19 cellular contexts compared by ENCODE assay signal in genomic region chr12:46276756-46277155, GRCh38. TPM values are rescaled to one million over a fixed set of nuclear protein-coding genes. Genes with fewer than 3 reads are reported as not detected.
DNase-seq lines count a peak whose midpoint lies in the region; ATAC-seq and TF ChIP-seq lines count a peak whose summit lies in the region.
"Had no signal": no experiment of that assay in that cellular context is flagged by ENCODE, and none has a peak within 500 bp of the region (broad histone marks: within the 10 kb centered on the region; RNA-seq: fewer than 3 reads in every experiment).

No MANE protein-coding gene starts in this region.

- H3K36me3 ChIP-seq in GM23248 (ENCODE audit: low read depth), result no peaks in the 10 kb centered on the region

- DNase-seq in activated naive CD4-positive, alpha-beta T cell treated with anti-CD3 and anti-CD28 coated beads, Interleukin-2, amount 10 ng/mL, durations not matched to agents 7 days and 5 days, result no peak
- no peak for DNase-seq in CD4-positive, alpha-beta T cell
- DNase-seq in myocyte (ENCODE audit: low read depth) (peak; percentile 31), GM23248 (no peak)
- DNase-seq: 8988T; ACHN; C1 segment of cervical spinal cord; CD8-positive, alpha-beta memory T cell; DMS 273 treated with DMSO at 0.1 percent for 48 hours; DMS79; EL; GDM1; H9 had no signal

- H3K4me3 Mint-ChIP-seq in activated naive CD4-positive, alpha-beta T cell treated with anti-CD3 and anti-CD28 coated beads, Interleukin-2, amount 50 U/mL, for 24 hours, result no peak overlapping the region
- H3K4me3 Mint-ChIP-seq in activated naive CD4-positive, alpha-beta T cell treated with anti-CD3 and anti-CD28 coated beads, Interleukin-2, amount 10 ng/mL, durations not matched to agents 7 days and 5 days, result no peak overlapping the region
- H3K4me3 Mint-ChIP-seq in CD4-positive, alpha-beta T cell, result no peak overlapping the region
- H3K4me3 Mint-ChIP-seq: CD8-positive, alpha-beta memory T cell; H9 had no signal

- H3K4me2 ChIP-seq in GM23248 (ENCODE audit: unreplicated experiment), result no peak overlapping the region
- H3K4me2 ChIP-seq: A549 had no signal

- CTCF ChIA-PET in activated naive CD4-positive, alpha-beta T cell treated with anti-CD3 and anti-CD28 coated beads, Interleukin-2, amount 10 ng/mL, durations not matched to agents 7 days and 5 days (lab: Charles Lee), result no interaction called here
- CTCF ChIA-PET in CD4-positive, alpha-beta T cell (lab: Charles Lee), result no interaction called here

- TF ChIP-seq CTCF in CD4-positive, alpha-beta T cell (IDR thresholded peaks at IDR 0.05), result no peak

- H3K27me3 Mint-ChIP-seq in activated naive CD4-positive, alpha-beta T cell treated with anti-CD3 and anti-CD28 coated beads, Interleukin-2, amount 50 U/mL, for 24 hours, result no peaks in the 10 kb centered on the region
- no peaks in the 10 kb centered on the region for H3K27me3 Mint-ChIP-seq in activated naive CD4-positive, alpha-beta T cell treated with anti-CD3 and anti-CD28 coated beads, Interleukin-2, amount 10 ng/mL, durations not matched to agents 7 days and 5 days
- H3K27me3 Mint-ChIP-seq in CD4-positive, alpha-beta T cell, result no peaks in the 10 kb centered on the region
- H3K27me3 Mint-ChIP-seq: CD8-positive, alpha-beta memory T cell had no signal

- H2AFZ ChIP-seq in GM23248, result no peak overlapping the region

- in situ Hi-C loops in GM23248 (cut with MboI), result no loop called here

- WGBS in GM23248 (ENCODE audit: low coverage in 1 of 2, low lambda C conversion rate in 2 of 2, missing lambda C conversion rate in 2 of 2), 2 experiments, result 54 to 64% methylated on average over 3 of the region's 3 CpGs

- H4K20me1 ChIP-seq in GM23248 (ENCODE audit: insufficient read depth), result no peaks in the 10 kb centered on the region

- H3F3A ChIP-seq in GM23248 (ENCODE audit: insufficient read depth), result no peaks in the 10 kb centered on the region

- intact Hi-C loops in CD4-positive, alpha-beta T cell (cut with DNase I, micrococcal nuclease), result no loop called here

- no peak for ATAC-seq in CD4-positive, alpha-beta T cell (ENCODE audit: poor library complexity)
- no peak for ATAC-seq in HG03139 (IDR thresholded peaks at IDR 0.05; ENCODE audit: unreplicated experiment)
- ATAC-seq in GM18861 (IDR thresholded peaks at IDR 0.05; ENCODE audit: unreplicated experiment), result no peak
- ATAC-seq: A549, GM12878, HCT116 had no signal

- H3K27ac Mint-ChIP-seq in activated naive CD4-positive, alpha-beta T cell treated with anti-CD3 and anti-CD28 coated beads, Interleukin-2, amount 50 U/mL, for 24 hours, result peak overlapping the region; percentile 36
- no peak overlapping the region for H3K27ac Mint-ChIP-seq in activated naive CD4-positive, alpha-beta T cell treated with anti-CD3 and anti-CD28 coated beads, Interleukin-2, amount 10 ng/mL, durations not matched to agents 7 days and 5 days
- peak overlapping the region; percentile 57 for H3K27ac Mint-ChIP-seq in CD4-positive, alpha-beta T cell
- H3K27ac Mint-ChIP-seq: H9 had no signal

- H3K9me3 ChIP-seq in CD4-positive, alpha-beta T cell (ENCODE audit: control insufficient read depth, low read length), result no peaks in the 10 kb centered on the region
- no peaks in the 10 kb centered on the region for H3K9me3 ChIP-seq in GM23248 (ENCODE audit: low read depth)
- H3K9me3 ChIP-seq: A549 had no signal

- H3K27ac ChIP-seq in CD4-positive, alpha-beta T cell (ENCODE audit: low read depth, low read length), result no peak overlapping the region
- no peak overlapping the region for H3K27ac ChIP-seq in GM23248
- H3K27ac ChIP-seq: A549 had no signal

- no peaks in the 10 kb centered on the region for H3K27me3 ChIP-seq in CD4-positive, alpha-beta T cell (ENCODE audit: control insufficient read depth, insufficient read depth, low read length)
- no peaks in the 10 kb centered on the region for H3K27me3 ChIP-seq in GM23248 (replicated peaks; ENCODE audit: insufficient read depth)

- no peaks in the 10 kb centered on the region for H3K79me2 ChIP-seq in GM23248 (ENCODE audit: insufficient read depth)

- no peaks in the 10 kb centered on the region for H3K4me1 ChIP-seq in GM23248 (ENCODE audit: insufficient read depth)
- H3K4me1 ChIP-seq: A549 had no signal

- no peak overlapping the region for H3K9ac ChIP-seq in GM23248

- POLR2A ChIA-PET in CD4-positive, alpha-beta T cell (lab: Charles Lee), result no interaction called here

- no peak overlapping the region for H3K4me3 ChIP-seq in GM23248
- H3K4me3 ChIP-seq: A549, GM12878 had no signal

- no peaks in the 10 kb centered on the region for H3K9me3 Mint-ChIP-seq in activated naive CD4-positive, alpha-beta T cell treated with anti-CD3 and anti-CD28 coated beads, Interleukin-2, amount 50 U/mL, for 24 hours
- peaks cover 1% of the 10 kb centered on the region for H3K9me3 Mint-ChIP-seq in activated naive CD4-positive, alpha-beta T cell treated with anti-CD3 and anti-CD28 coated beads, Interleukin-2, amount 10 ng/mL, durations not matched to agents 7 days and 5 days
- no peaks in the 10 kb centered on the region for H3K9me3 Mint-ChIP-seq in CD4-positive, alpha-beta T cell

- H3K9me2 ChIP-seq in GM23248 (ENCODE audit: insufficient read depth), result no peaks in the 10 kb centered on the region

- H3K36me3 Mint-ChIP-seq in activated naive CD4-positive, alpha-beta T cell treated with anti-CD3 and anti-CD28 coated beads, Interleukin-2, amount 50 U/mL, for 24 hours, result peaks cover 7% of the 10 kb centered on the region
- H3K36me3 Mint-ChIP-seq in activated naive CD4-positive, alpha-beta T cell treated with anti-CD3 and anti-CD28 coated beads, Interleukin-2, amount 10 ng/mL, durations not matched to agents 7 days and 5 days, result peaks cover 42% of the 10 kb centered on the region
- peaks cover 10% of the 10 kb centered on the region for H3K36me3 Mint-ChIP-seq in CD4-positive, alpha-beta T cell (ENCODE audit: low read depth)

- peaks cover 19% of the 10 kb centered on the region for H3K4me1 Mint-ChIP-seq in activated naive CD4-positive, alpha-beta T cell treated with anti-CD3 and anti-CD28 coated beads, Interleukin-2, amount 50 U/mL, for 24 hours
- peaks cover 10% of the 10 kb centered on the region for H3K4me1 Mint-ChIP-seq in activated naive CD4-positive, alpha-beta T cell treated with anti-CD3 and anti-CD28 coated beads, Interleukin-2, amount 10 ng/mL, durations not matched to agents 7 days and 5 days
- peaks cover 21% of the 10 kb centered on the region for H3K4me1 Mint-ChIP-seq in CD4-positive, alpha-beta T cell (ENCODE audit: low read depth)

RNA-seq across cellular contexts. Expression of gene SLC38A1, which starts 7.9 kb away (rescaled TPM):
- total RNA-seq in CD4-positive, alpha-beta T cell, result 100 to 1,000 TPM; 327 to 346 TPM
- 87.3 and 132 TPM in 2 replicates for total RNA-seq in myocyte
- polyA plus RNA-seq in myocyte (2012), result 28.7 TPM
- total RNA-seq in GM23248 (2014; rRNA removed; shearing (Covaris generic)), result 79.9 and 81.7 TPM in 2 replicates
- polyA plus RNA-seq in GM23248 (2016; fragmentation: Nextera tagmentation; extraction: Ambion mirVana), result 88.7 and 92.0 TPM in 2 replicates
